ENCODE assay signal across 10 cellular contexts in the genomic region with DNA sequence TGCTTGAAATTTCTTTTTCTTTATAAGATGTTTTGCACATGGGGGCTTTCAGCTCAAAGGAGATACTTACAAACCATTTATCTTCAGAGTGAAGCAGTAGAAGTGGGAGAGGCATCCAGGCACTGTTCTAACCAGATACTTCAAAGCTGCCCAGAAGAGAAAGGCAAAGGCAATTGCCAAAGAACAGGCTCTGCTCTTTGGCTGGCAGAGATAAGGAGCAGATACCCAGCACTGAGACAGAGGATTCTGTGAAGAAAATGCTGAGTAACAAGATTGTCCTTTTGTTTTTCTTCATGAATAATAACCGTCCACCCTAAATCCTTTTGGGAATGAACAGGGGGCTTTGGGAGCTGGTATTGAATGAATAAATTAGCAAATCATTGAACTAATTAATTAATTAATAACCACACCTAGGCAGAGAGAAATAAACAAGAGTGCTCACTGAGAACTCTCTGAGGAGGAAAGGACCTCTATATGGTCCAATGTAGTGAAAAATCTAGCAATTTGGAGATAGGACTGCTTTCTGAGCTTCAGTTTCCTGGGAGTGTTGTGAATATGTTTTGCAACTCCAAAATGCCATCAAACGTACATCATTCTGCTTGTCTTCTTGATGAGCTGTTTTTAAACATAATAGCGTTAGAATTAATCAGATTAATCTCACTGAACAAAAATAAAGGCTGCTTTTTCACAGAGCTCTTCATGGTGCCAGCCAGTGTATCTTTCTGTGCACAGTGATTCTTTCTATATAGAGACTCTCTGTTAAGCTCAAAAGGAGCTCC.
DNase-seq lines count a peak whose midpoint lies in the region; ATAC-seq and TF ChIP-seq lines count a peak whose summit lies in the region.
"Had no signal": no experiment of that assay in that cellular context is flagged by ENCODE, and none has a peak within 500 bp of the region (broad histone marks: within the 10 kb centered on the region; RNA-seq: fewer than 3 reads in every experiment).

No MANE protein-coding gene starts in this region.

- no peak overlapping the region for H3K4me3 ChIP-seq in CD4-positive, CD25-positive, alpha-beta regulatory T cell (ENCODE audit: low read depth, low read length)
- H3K4me3 ChIP-seq in mesenchymal stem cell (ENCODE audit: insufficient read depth in 1 of 2, low read depth in 1 of 2, low read length in 2 of 2) (no peak overlapping the region), body of pancreas (no peak overlapping the region)

- POLR2A ChIA-PET in activated naive CD8-positive, alpha-beta T cell treated with anti-CD3 and anti-CD28 coated beads, Interleukin-2, amount 10 ng/mL, durations not matched to agents 7 days and 5 days (lab: Charles Lee): interaction anchor here (0.9 to 2.5 kb wide), 6 partner anchors 9 to 54 kb away, joined by 3 to 10 read pairs (median 4); no protein-coding TSS in a partner anchor

- no peak for DNase-seq in CD4-positive, CD25-positive, alpha-beta regulatory T cell
- DNase-seq in activated naive CD8-positive, alpha-beta T cell treated with anti-CD3 and anti-CD28 coated beads, Interleukin-2, amount 10 ng/mL, durations not matched to agents 7 days and 5 days: no peak
- DNase-seq in mesenchymal stem cell: peak; percentile 22
- DNase-seq in NCI-H1417 treated with DMSO at 0.1 percent for 48 hours (lab: John Stamatoyannopoulos, UW): no peak
- DNase-seq in body of pancreas: no peak
- no peak for DNase-seq in endothelial cell (ENCODE audit: low spot score)
- DNase-seq: NCI-H187 treated with DMSO at 0.1 percent for 48 hours, T-helper 2 cell had no signal

- intact Hi-C loops in body of pancreas (cut with DNase I): no loop called here

- peak overlapping the region in 3 of 4 donors; percentile 22 to 70 (median 55) for H3K4me3 Mint-ChIP-seq in CD4-positive, CD25-positive, alpha-beta regulatory T cell
- peak overlapping the region in 1 of 4 donors; percentile 14 for H3K4me3 Mint-ChIP-seq in IgD-negative memory B cell
- peak overlapping the region; percentile 6 for H3K4me3 Mint-ChIP-seq in activated naive CD8-positive, alpha-beta T cell treated with anti-CD3 and anti-CD28 coated beads, Interleukin-2, amount 10 ng/mL, durations not matched to agents 7 days and 5 days
- H3K4me3 Mint-ChIP-seq in endothelial cell (ENCODE audit: unreplicated experiment): no peak overlapping the region

- no peak overlapping the region for H2BK15ac ChIP-seq in mesenchymal stem cell (ENCODE audit: low read depth, poor library complexity, severe bottlenecking)

- no peak overlapping the region for H2BK12ac ChIP-seq in mesenchymal stem cell (ENCODE audit: low read length in 2 of 2)

- H3K27me3 ChIP-seq in CD4-positive, CD25-positive, alpha-beta regulatory T cell (ENCODE audit: control insufficient read depth, insufficient read depth, low read length): no peaks in the 10 kb centered on the region
- peaks cover 0 to 6% of the 10 kb centered on the region in 2 experiments for H3K27me3 ChIP-seq in mesenchymal stem cell (ENCODE audit: control insufficient read depth in 1 of 2, insufficient read depth in 1 of 2, low read length in 2 of 2)
- H3K27me3 ChIP-seq in body of pancreas: no peaks in the 10 kb centered on the region

- H3K9me3 Mint-ChIP-seq in CD4-positive, CD25-positive, alpha-beta regulatory T cell: peaks cover 0 to 4% (median 0%) of the 10 kb centered on the region in 7 donors
- H3K9me3 Mint-ChIP-seq in IgD-negative memory B cell (peaks cover 0 to 2% (median 0%) of the 10 kb centered on the region in 3 donors), endothelial cell (ENCODE audit: unreplicated experiment) (no peaks in the 10 kb centered on the region)
- peaks cover 5% of the 10 kb centered on the region for H3K9me3 Mint-ChIP-seq in activated naive CD8-positive, alpha-beta T cell treated with anti-CD3 and anti-CD28 coated beads, Interleukin-2, amount 10 ng/mL, durations not matched to agents 7 days and 5 days

- peaks cover 71% of the 10 kb centered on the region for H3K4me1 ChIP-seq in CD4-positive, CD25-positive, alpha-beta regulatory T cell (ENCODE audit: control insufficient read depth, insufficient read depth, low read length, poor library complexity, severe bottlenecking)
- H3K4me1 ChIP-seq in mesenchymal stem cell (ENCODE audit: control insufficient read depth, insufficient read depth, low read depth, low read length) (peaks cover 4% of the 10 kb centered on the region), body of pancreas (peaks cover 14% of the 10 kb centered on the region)

- H3K9ac ChIP-seq in mesenchymal stem cell (ENCODE audit: low read length): no peak overlapping the region

- H4K91ac ChIP-seq in mesenchymal stem cell (ENCODE audit: low read length): no peak overlapping the region

- no peak overlapping the region for H2AK5ac ChIP-seq in mesenchymal stem cell (ENCODE audit: low read length, severe bottlenecking)

- no peak overlapping the region for H2AFZ ChIP-seq in mesenchymal stem cell (ENCODE audit: low read depth, low read length)

- no peak overlapping the region for H2BK120ac ChIP-seq in mesenchymal stem cell (ENCODE audit: low read depth, low read length)

- H2BK5ac ChIP-seq in mesenchymal stem cell (ENCODE audit: low read depth, low read length, poor library complexity, severe bottlenecking): no peak overlapping the region

- no peak overlapping the region for H3K23ac ChIP-seq in mesenchymal stem cell (ENCODE audit: low read length in 2 of 2)

- TF ChIP-seq POLR2A in body of pancreas (IDR thresholded peaks at IDR 0.05): no peak

- H3K36me3 ChIP-seq in CD4-positive, CD25-positive, alpha-beta regulatory T cell (ENCODE audit: control insufficient read depth, insufficient read depth, low read length): no peaks in the 10 kb centered on the region
- peaks cover 0 to 2% of the 10 kb centered on the region in 2 experiments for H3K36me3 ChIP-seq in mesenchymal stem cell (ENCODE audit: control insufficient read depth in 1 of 2, insufficient read depth in 2 of 2, low read depth in 1 of 2, low read length in 2 of 2)
- no peaks in the 10 kb centered on the region for H3K36me3 ChIP-seq in body of pancreas (replicated peaks in 1 of 2; ENCODE audit: insufficient read depth in 1 of 2, low read depth in 2 of 2)

- peaks cover 3% of the 10 kb centered on the region for H3K36me3 Mint-ChIP-seq in CD4-positive, CD25-positive, alpha-beta regulatory T cell
- peaks cover 4% of the 10 kb centered on the region for H3K36me3 Mint-ChIP-seq in IgD-negative memory B cell
- H3K36me3 Mint-ChIP-seq in activated naive CD8-positive, alpha-beta T cell treated with anti-CD3 and anti-CD28 coated beads, Interleukin-2, amount 10 ng/mL, durations not matched to agents 7 days and 5 days: peaks cover 9% of the 10 kb centered on the region
- no peaks in the 10 kb centered on the region for H3K36me3 Mint-ChIP-seq in endothelial cell (ENCODE audit: low read depth, unreplicated experiment)

- no peaks in the 10 kb centered on the region for H3K9me3 ChIP-seq in CD4-positive, CD25-positive, alpha-beta regulatory T cell (ENCODE audit: control insufficient read depth in 2 of 2, low read length in 2 of 2)
- H3K9me3 ChIP-seq in mesenchymal stem cell (ENCODE audit: control insufficient read depth, low read length): peaks cover 3% of the 10 kb centered on the region
- no peaks in the 10 kb centered on the region for H3K9me3 ChIP-seq in body of pancreas

- no peak overlapping the region for H3K4ac ChIP-seq in mesenchymal stem cell (ENCODE audit: low read depth in 1 of 2, low read length in 2 of 2)

- no peak for ATAC-seq in CD4-positive, CD25-positive, alpha-beta regulatory T cell (ENCODE audit: low read depth in 2 of 2)
- ATAC-seq in activated naive CD8-positive, alpha-beta T cell treated with anti-CD3 and anti-CD28 coated beads, Interleukin-2, amount 10 ng/mL, durations not matched to agents 7 days and 5 days (ENCODE audit: low read depth): no peak
- no peak for ATAC-seq in HG02571 (IDR thresholded peaks at IDR 0.05; ENCODE audit: unreplicated experiment)
- ATAC-seq in body of pancreas: no peak

- H3K27me3 Mint-ChIP-seq in CD4-positive, CD25-positive, alpha-beta regulatory T cell: peaks cover 6% of the 10 kb centered on the region
- H3K27me3 Mint-ChIP-seq in IgD-negative memory B cell: no peaks in the 10 kb centered on the region
- no peaks in the 10 kb centered on the region for H3K27me3 Mint-ChIP-seq in activated naive CD8-positive, alpha-beta T cell treated with anti-CD3 and anti-CD28 coated beads, Interleukin-2, amount 10 ng/mL, durations not matched to agents 7 days and 5 days
- peaks cover 4% of the 10 kb centered on the region for H3K27me3 Mint-ChIP-seq in endothelial cell (ENCODE audit: unreplicated experiment)

- no peak overlapping the region for H4K8ac ChIP-seq in mesenchymal stem cell (ENCODE audit: low read length)

- H3K4me1 Mint-ChIP-seq in CD4-positive, CD25-positive, alpha-beta regulatory T cell: peaks cover 46 to 97% (median 82%) of the 10 kb centered on the region in 4 donors
- H3K4me1 Mint-ChIP-seq in IgD-negative memory B cell: peaks cover 76 to 84% (median 82%) of the 10 kb centered on the region in 3 donors
- H3K4me1 Mint-ChIP-seq in activated naive CD8-positive, alpha-beta T cell treated with anti-CD3 and anti-CD28 coated beads, Interleukin-2, amount 10 ng/mL, durations not matched to agents 7 days and 5 days: peaks cover 73% of the 10 kb centered on the region
- H3K4me1 Mint-ChIP-seq in endothelial cell (ENCODE audit: unreplicated experiment): peaks cover 67% of the 10 kb centered on the region

- no peak overlapping the region for H3K4me2 ChIP-seq in mesenchymal stem cell (ENCODE audit: low read length, poor library complexity, severe bottlenecking)

- H3K14ac ChIP-seq in mesenchymal stem cell (ENCODE audit: low read length in 2 of 2): no peak overlapping the region

- no peak overlapping the region for H3K18ac ChIP-seq in mesenchymal stem cell (ENCODE audit: low read depth in 1 of 2, low read length in 2 of 2)

- peak overlapping the region; percentile 68 to 90 (median 70) for H3K27ac Mint-ChIP-seq in CD4-positive, CD25-positive, alpha-beta regulatory T cell
- H3K27ac Mint-ChIP-seq in IgD-negative memory B cell: peak overlapping the region in 2 of 3 donors; percentile 17 to 52
- H3K27ac Mint-ChIP-seq in activated naive CD8-positive, alpha-beta T cell treated with anti-CD3 and anti-CD28 coated beads, Interleukin-2, amount 10 ng/mL, durations not matched to agents 7 days and 5 days: peak overlapping the region; percentile 7
- H3K27ac Mint-ChIP-seq in endothelial cell (ENCODE audit: unreplicated experiment): no peak overlapping the region

- 65% methylated on average over 2 of the region's 3 CpGs for WGBS in mesenchymal stem cell
- 56 to 59% methylated on average over 3 of the region's 3 CpGs for WGBS in body of pancreas, 2 donors

- no peaks in the 10 kb centered on the region for H3K79me1 ChIP-seq in mesenchymal stem cell (replicated peaks; ENCODE audit: low read length, poor library complexity, severe bottlenecking)

- no peak for TF ChIP-seq CTCF in body of pancreas (IDR thresholded peaks at IDR 0.05)
- no peak for TF ChIP-seq CTCF in endothelial cell (IDR thresholded peaks at IDR 0.05; ENCODE audit: unreplicated experiment)

- H3K27ac ChIP-seq in CD4-positive, CD25-positive, alpha-beta regulatory T cell (ENCODE audit: insufficient read depth, low read length, poor library complexity, severe bottlenecking): no peak overlapping the region
- H3K27ac ChIP-seq in mesenchymal stem cell (ENCODE audit: low read length, poor library complexity, severe bottlenecking) (peak overlapping the region; percentile 95), body of pancreas (no peak overlapping the region)
